Comparison of ENCODE assay signal across 22 cellular contexts in the genomic region with DNA sequence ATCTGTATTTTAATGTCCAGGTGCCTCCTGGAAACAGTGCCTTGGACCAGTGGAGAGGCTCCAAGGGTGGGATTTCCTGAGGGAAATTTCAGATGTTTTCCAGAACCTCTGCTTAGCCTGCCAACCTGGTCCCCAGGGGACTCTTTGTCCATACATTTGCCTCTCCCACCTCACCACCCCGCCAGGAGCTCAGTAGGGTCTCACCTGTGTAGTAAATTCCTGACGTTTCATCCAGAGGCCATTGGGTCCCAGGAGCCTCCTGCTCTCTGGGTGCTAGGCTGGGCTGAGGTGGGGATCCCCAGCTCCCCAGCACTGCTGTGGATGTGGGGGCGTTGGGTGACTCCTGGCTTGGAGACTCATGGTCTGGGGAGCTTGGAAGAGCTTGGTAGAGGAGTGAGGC. TPM values are rescaled to one million over a fixed set of nuclear protein-coding genes. Genes with fewer than 3 reads are reported as not detected.
DNase-seq lines count a peak whose midpoint lies in the region; ATAC-seq and TF ChIP-seq lines count a peak whose summit lies in the region.
"Had no signal": no experiment of that assay in that cellular context is flagged by ENCODE, and none has a peak within 500 bp of the region (broad histone marks: within the 10 kb centered on the region; RNA-seq: fewer than 3 reads in every experiment).

No MANE protein-coding gene starts in this region.

- no peak overlapping the region for H3K27ac Mint-ChIP-seq in activated CD4-positive, alpha-beta memory T cell treated with anti-CD3 and anti-CD28 coated beads, Interleukin-2, amount 10 ng/mL, durations not matched to agents 7 days and 5 days
- H3K27ac Mint-ChIP-seq in activated CD4-positive, alpha-beta memory T cell treated with anti-CD3 and anti-CD28 coated beads for 36 hours, result no peak overlapping the region
- H3K27ac Mint-ChIP-seq in CD4-positive, alpha-beta T cell, result peak overlapping the region; percentile 98
- H3K27ac Mint-ChIP-seq in activated CD8-positive, alpha-beta T cell treated with anti-CD3 and anti-CD28 coated beads, Interleukin-2, amount 10 ng/mL, durations not matched to agents 7 days and 5 days, result peak overlapping the region; percentile 71
- H3K27ac Mint-ChIP-seq in natural killer cell, result peak overlapping the region; percentile 97 to 99

- H3K27me3 Mint-ChIP-seq in activated CD4-positive, alpha-beta memory T cell treated with anti-CD3 and anti-CD28 coated beads, Interleukin-2, amount 10 ng/mL, durations not matched to agents 7 days and 5 days, result no peaks in the 10 kb centered on the region
- no peaks in the 10 kb centered on the region for H3K27me3 Mint-ChIP-seq in activated CD4-positive, alpha-beta memory T cell treated with anti-CD3 and anti-CD28 coated beads for 36 hours
- no peaks in the 10 kb centered on the region for H3K27me3 Mint-ChIP-seq in CD4-positive, alpha-beta T cell
- H3K27me3 Mint-ChIP-seq in activated CD8-positive, alpha-beta T cell treated with anti-CD3 and anti-CD28 coated beads, Interleukin-2, amount 10 ng/mL, durations not matched to agents 7 days and 5 days (ENCODE audit: low read depth), result no peaks in the 10 kb centered on the region
- no peaks in the 10 kb centered on the region for H3K27me3 Mint-ChIP-seq in natural killer cell (ENCODE audit: low read depth in 2 of 2)
- H3K27me3 Mint-ChIP-seq: dendritic cell treated with granulocyte-macrophage colony-stimulating factor and Interleukin-4, amounts not matched to agents 40 ng/mL and 50 ng/mL, for 4 days had no signal

- intact Hi-C loops in activated CD4-positive, alpha-beta memory T cell treated with anti-CD3 and anti-CD28 coated beads for 36 hours (cut with micrococcal nuclease), result loop anchor here (5.0 to 10.0 kb wide), 3 partner anchors 493 to 1433 kb away; a partner anchor contains a TSS
- intact Hi-C loops in CD4-positive, alpha-beta T cell (cut with DNase I, micrococcal nuclease), result loop anchor here (5.0 to 10.0 kb wide), 3 partner anchors 94 to 1423 kb away; a partner anchor contains a TSS
- intact Hi-C loops in natural killer cell (cut with micrococcal nuclease) (no loop called here), Right ventricle myocardium superior (cut with DNase I) (no loop called here), esophagus squamous epithelium (cut with DNase I) (no loop called here)

- H3K27ac ChIP-seq in CD4-positive, alpha-beta T cell (ENCODE audit: low read depth, low read length), result peak overlapping the region; percentile 37
- H3K27ac ChIP-seq in esophagus squamous epithelium, result no peak overlapping the region
- H3K27ac ChIP-seq: A549, C4-2B, testis had no signal

- no peaks in the 10 kb centered on the region for H3K9me3 ChIP-seq in CD4-positive, alpha-beta T cell (ENCODE audit: control insufficient read depth, low read length)
- no peaks in the 10 kb centered on the region for H3K9me3 ChIP-seq in esophagus squamous epithelium
- H3K9me3 ChIP-seq: A549, MG63, testis had no signal

- peaks cover 74% of the 10 kb centered on the region for H3K36me3 Mint-ChIP-seq in activated CD4-positive, alpha-beta memory T cell treated with anti-CD3 and anti-CD28 coated beads, Interleukin-2, amount 10 ng/mL, durations not matched to agents 7 days and 5 days (ENCODE audit: low read depth)
- H3K36me3 Mint-ChIP-seq in activated CD4-positive, alpha-beta memory T cell treated with anti-CD3 and anti-CD28 coated beads for 36 hours, result peaks cover 50% of the 10 kb centered on the region
- H3K36me3 Mint-ChIP-seq in CD4-positive, alpha-beta T cell (ENCODE audit: low read depth), result peaks cover 78% of the 10 kb centered on the region
- H3K36me3 Mint-ChIP-seq in activated CD8-positive, alpha-beta T cell treated with anti-CD3 and anti-CD28 coated beads, Interleukin-2, amount 10 ng/mL, durations not matched to agents 7 days and 5 days (ENCODE audit: low read depth), result peaks cover 64% of the 10 kb centered on the region
- H3K36me3 Mint-ChIP-seq in natural killer cell, result peaks cover 21% of the 10 kb centered on the region

- H3K4me1 ChIP-seq in esophagus squamous epithelium, result peaks cover 31 to 51% (median 36%) of the 10 kb centered on the region in 3 donors
- H3K4me1 ChIP-seq: testis had no signal

- WGBS in esophagus squamous epithelium, 2 donors, result 70% methylated on average over 3 of the region's 3 CpGs; no CpG with 5 or more reads in 1 of the 2 donors

- no peak for DNase-seq in activated CD4-positive, alpha-beta memory T cell treated with anti-CD3 and anti-CD28 coated beads, Interleukin-2, amount 10 ng/mL, durations not matched to agents 7 days and 5 days
- DNase-seq in activated CD4-positive, alpha-beta memory T cell treated with anti-CD3 and anti-CD28 coated beads for 36 hours, result no peak
- no peak for DNase-seq in CD4-positive, alpha-beta T cell
- DNase-seq in activated CD8-positive, alpha-beta T cell treated with anti-CD3 and anti-CD28 coated beads, Interleukin-2, amount 10 ng/mL, durations not matched to agents 7 days and 5 days, result no peak
- DNase-seq in natural killer cell, result no peak
- no peak for DNase-seq in Right ventricle myocardium superior
- no peak for DNase-seq in esophagus squamous epithelium (lab: John Stamatoyannopoulos, UW)
- DNase-seq in foreskin melanocyte, result no peak
- DNase-seq: activated CD4-positive, alpha-beta T cell treated with anti-CD3 and anti-CD28 coated beads, Interleukin-2, amount 50 U/mL, for 1 hour; DMS153; GF-D8; MG63; NCI-H1436 treated with DMSO at 0.1 percent for 48 hours; NCI-H748 treated with DMSO at 0.1 percent for 48 hours; retina; stimulated activated CD4-positive, alpha-beta T cell treated with anti-CD3 and anti-CD28 coated beads, Interleukin-12 subunit alpha, Interleukin-12 subunit beta, amount 100 ng/mL, for 4 hours; testis had no signal

- CTCF ChIA-PET in activated CD4-positive, alpha-beta memory T cell treated with anti-CD3 and anti-CD28 coated beads, Interleukin-2, amount 10 ng/mL, durations not matched to agents 7 days and 5 days (lab: Charles Lee), result interaction anchor here (1.8 kb wide), 1 partner anchor 11 kb away, joined by 4 read pairs; no protein-coding TSS in a partner anchor
- CTCF ChIA-PET in activated CD4-positive, alpha-beta memory T cell treated with anti-CD3 and anti-CD28 coated beads for 36 hours (lab: Charles Lee), result interaction anchor here (0.6 kb wide), 1 partner anchor 76 kb away, joined by 3 read pairs; no protein-coding TSS in a partner anchor
- CTCF ChIA-PET in CD4-positive, alpha-beta T cell (lab: Charles Lee), result interaction anchor here (1.3 kb wide), 1 partner anchor 11 kb away, joined by 4 read pairs; no protein-coding TSS in a partner anchor
- CTCF ChIA-PET in activated CD8-positive, alpha-beta T cell treated with anti-CD3 and anti-CD28 coated beads, Interleukin-2, amount 10 ng/mL, durations not matched to agents 7 days and 5 days (lab: Charles Lee), result no interaction called here

- no peaks in the 10 kb centered on the region for H3K27me3 ChIP-seq in CD4-positive, alpha-beta T cell (ENCODE audit: control insufficient read depth, insufficient read depth, low read length)
- no peaks in the 10 kb centered on the region for H3K27me3 ChIP-seq in esophagus squamous epithelium
- H3K27me3 ChIP-seq: MG63, testis had no signal

- H3K36me3 ChIP-seq in esophagus squamous epithelium, result peaks cover 0 to 43% (median 0%) of the 10 kb centered on the region in 3 donors
- H3K36me3 ChIP-seq: MG63 had no signal

- H3K4me3 Mint-ChIP-seq in activated CD4-positive, alpha-beta memory T cell treated with anti-CD3 and anti-CD28 coated beads, Interleukin-2, amount 10 ng/mL, durations not matched to agents 7 days and 5 days, result peak overlapping the region; percentile 54
- H3K4me3 Mint-ChIP-seq in activated CD4-positive, alpha-beta memory T cell treated with anti-CD3 and anti-CD28 coated beads for 36 hours, result no peak overlapping the region
- peak overlapping the region; percentile 93 for H3K4me3 Mint-ChIP-seq in CD4-positive, alpha-beta T cell
- H3K4me3 Mint-ChIP-seq in activated CD8-positive, alpha-beta T cell treated with anti-CD3 and anti-CD28 coated beads, Interleukin-2, amount 10 ng/mL, durations not matched to agents 7 days and 5 days, result no peak overlapping the region
- H3K4me3 Mint-ChIP-seq in natural killer cell, result peak overlapping the region; percentile 89

- no peak for ATAC-seq in CD4-positive, alpha-beta T cell (ENCODE audit: poor library complexity)
- no peak for ATAC-seq in activated CD8-positive, alpha-beta T cell treated with anti-CD3 and anti-CD28 coated beads, Interleukin-2, amount 10 ng/mL, durations not matched to agents 7 days and 5 days
- no peak for ATAC-seq in natural killer cell
- ATAC-seq in Right ventricle myocardium superior (ENCODE audit: poor library complexity), result no peak
- ATAC-seq: A549, GM12878, Right ventricle myocardium inferior had no signal

- H3K4me1 Mint-ChIP-seq in activated CD4-positive, alpha-beta memory T cell treated with anti-CD3 and anti-CD28 coated beads, Interleukin-2, amount 10 ng/mL, durations not matched to agents 7 days and 5 days, result peaks cover 76% of the 10 kb centered on the region
- H3K4me1 Mint-ChIP-seq in activated CD4-positive, alpha-beta memory T cell treated with anti-CD3 and anti-CD28 coated beads for 36 hours (ENCODE audit: low read depth), result peaks cover 73% of the 10 kb centered on the region
- H3K4me1 Mint-ChIP-seq in CD4-positive, alpha-beta T cell (ENCODE audit: low read depth), result peaks cover 87% of the 10 kb centered on the region
- H3K4me1 Mint-ChIP-seq in activated CD8-positive, alpha-beta T cell treated with anti-CD3 and anti-CD28 coated beads, Interleukin-2, amount 10 ng/mL, durations not matched to agents 7 days and 5 days (ENCODE audit: low read depth), result peaks cover 59% of the 10 kb centered on the region
- peaks cover 70 to 74% of the 10 kb centered on the region in 2 donors for H3K4me1 Mint-ChIP-seq in natural killer cell

- H3K4me3 ChIP-seq in esophagus squamous epithelium, result no peak overlapping the region
- H3K4me3 ChIP-seq: A549, GM12878, MG63, testis had no signal

- POLR2A ChIA-PET in activated CD4-positive, alpha-beta memory T cell treated with anti-CD3 and anti-CD28 coated beads, Interleukin-2, amount 10 ng/mL, durations not matched to agents 7 days and 5 days (lab: Charles Lee), result interaction anchor here (0.6 to 1.8 kb wide), 3 partner anchors 12 to 162 kb away, joined by 3 to 10 read pairs (median 3); a partner anchor contains a TSS
- POLR2A ChIA-PET in activated CD4-positive, alpha-beta memory T cell treated with anti-CD3 and anti-CD28 coated beads for 36 hours (lab: Charles Lee), result interaction anchor here (1.0 to 1.5 kb wide), 2 partner anchors 55 to 94 kb away, joined by 3 to 4 read pairs; no protein-coding TSS in a partner anchor
- POLR2A ChIA-PET in CD4-positive, alpha-beta T cell (lab: Charles Lee), result interaction anchor here (1.7 kb wide), 1 partner anchor 96 kb away, joined by 7 read pairs; a partner anchor contains a TSS
- POLR2A ChIA-PET in activated CD8-positive, alpha-beta T cell treated with anti-CD3 and anti-CD28 coated beads, Interleukin-2, amount 10 ng/mL, durations not matched to agents 7 days and 5 days (lab: Charles Lee), result interaction anchor here (4.1 kb wide), 1 partner anchor 95 kb away, joined by 18 read pairs; a partner anchor contains a TSS

- H3K9me3 Mint-ChIP-seq in activated CD4-positive, alpha-beta memory T cell treated with anti-CD3 and anti-CD28 coated beads, Interleukin-2, amount 10 ng/mL, durations not matched to agents 7 days and 5 days, result peaks cover 8% of the 10 kb centered on the region
- peaks cover 8% of the 10 kb centered on the region for H3K9me3 Mint-ChIP-seq in activated CD4-positive, alpha-beta memory T cell treated with anti-CD3 and anti-CD28 coated beads for 36 hours
- H3K9me3 Mint-ChIP-seq in CD4-positive, alpha-beta T cell, result no peaks in the 10 kb centered on the region
- H3K9me3 Mint-ChIP-seq in activated CD8-positive, alpha-beta T cell treated with anti-CD3 and anti-CD28 coated beads, Interleukin-2, amount 10 ng/mL, durations not matched to agents 7 days and 5 days (ENCODE audit: insufficient read depth), result no peaks in the 10 kb centered on the region
- no peaks in the 10 kb centered on the region for H3K9me3 Mint-ChIP-seq in natural killer cell
- H3K9me3 Mint-ChIP-seq: dendritic cell treated with granulocyte-macrophage colony-stimulating factor and Interleukin-4, amounts not matched to agents 40 ng/mL and 50 ng/mL, for 4 days had no signal

- no peak for TF ChIP-seq CTCF in CD4-positive, alpha-beta T cell (IDR thresholded peaks at IDR 0.05)
- no peak for TF ChIP-seq CTCF in natural killer cell (IDR thresholded peaks at IDR 0.05)
- no peak for TF ChIP-seq CTCF in esophagus squamous epithelium (IDR thresholded peaks at IDR 0.05)

- TF ChIP-seq POLR2A in esophagus squamous epithelium (IDR thresholded peaks at IDR 0.05), result no peak

RNA-seq across cellular contexts. Expression of a gene that starts 2.7 kb away (rescaled TPM):
- total RNA-seq in activated CD4-positive, alpha-beta memory T cell treated with anti-CD3 and anti-CD28 coated beads, Interleukin-2, amount 10 ng/mL, durations not matched to agents 7 days and 5 days, result 100 to 1,000 TPM; 102 to 104 TPM
- 10 to 100 TPM; 39.9 to 45.0 TPM for total RNA-seq in activated CD4-positive, alpha-beta memory T cell treated with anti-CD3 and anti-CD28 coated beads for 36 hours
- 100 to 1,000 TPM; 254 to 258 TPM for total RNA-seq in CD4-positive, alpha-beta T cell
- 10 to 100 TPM; 44.5 to 46.1 TPM for total RNA-seq in activated CD8-positive, alpha-beta T cell treated with anti-CD3 and anti-CD28 coated beads, Interleukin-2, amount 10 ng/mL, durations not matched to agents 7 days and 5 days
- total RNA-seq in natural killer cell (100 to 1,000 TPM; 206 to 237 (median 209) TPM), Right ventricle myocardium superior (7.9 TPM), esophagus squamous epithelium (10 to 100 TPM; 10.4 to 33.4 (median 14.3) TPM)

Comparison
In these comparisons a context has a peak if more than half of its experiments do, and no peak if none do; other contexts are left out.
1. H3K4me3 Mint-ChIP-seq: peak in activated CD4-positive, alpha-beta memory T cell treated with anti-CD3 and anti-CD28 coated beads, Interleukin-2, amount 10 ng/mL, durations not matched to agents 7 days and 5 days (single experiment), CD4-positive, alpha-beta T cell (single experiment) and natural killer cell (single experiment); none in activated CD4-positive, alpha-beta memory T cell treated with anti-CD3 and anti-CD28 coated beads for 36 hours (single experiment) and activated CD8-positive, alpha-beta T cell treated with anti-CD3 and anti-CD28 coated beads, Interleukin-2, amount 10 ng/mL, durations not matched to agents 7 days and 5 days (single experiment).
2. H3K27ac Mint-ChIP-seq: peak in CD4-positive, alpha-beta T cell (single experiment), activated CD8-positive, alpha-beta T cell treated with anti-CD3 and anti-CD28 coated beads, Interleukin-2, amount 10 ng/mL, durations not matched to agents 7 days and 5 days (single experiment) and natural killer cell (2 of 2); none in activated CD4-positive, alpha-beta memory T cell treated with anti-CD3 and anti-CD28 coated beads, Interleukin-2, amount 10 ng/mL, durations not matched to agents 7 days and 5 days (single experiment) and activated CD4-positive, alpha-beta memory T cell treated with anti-CD3 and anti-CD28 coated beads for 36 hours (single experiment).
3. intact Hi-C loops: an anchor here in activated CD4-positive, alpha-beta memory T cell treated with anti-CD3 and anti-CD28 coated beads for 36 hours (5.0 to 10.0 kb wide) and CD4-positive, alpha-beta T cell (5.0 to 10.0 kb wide); none called in natural killer cell, Right ventricle myocardium superior and esophagus squamous epithelium.